Comparison of ENCODE assay signal across 21 cellular contexts in the genomic region with DNA sequence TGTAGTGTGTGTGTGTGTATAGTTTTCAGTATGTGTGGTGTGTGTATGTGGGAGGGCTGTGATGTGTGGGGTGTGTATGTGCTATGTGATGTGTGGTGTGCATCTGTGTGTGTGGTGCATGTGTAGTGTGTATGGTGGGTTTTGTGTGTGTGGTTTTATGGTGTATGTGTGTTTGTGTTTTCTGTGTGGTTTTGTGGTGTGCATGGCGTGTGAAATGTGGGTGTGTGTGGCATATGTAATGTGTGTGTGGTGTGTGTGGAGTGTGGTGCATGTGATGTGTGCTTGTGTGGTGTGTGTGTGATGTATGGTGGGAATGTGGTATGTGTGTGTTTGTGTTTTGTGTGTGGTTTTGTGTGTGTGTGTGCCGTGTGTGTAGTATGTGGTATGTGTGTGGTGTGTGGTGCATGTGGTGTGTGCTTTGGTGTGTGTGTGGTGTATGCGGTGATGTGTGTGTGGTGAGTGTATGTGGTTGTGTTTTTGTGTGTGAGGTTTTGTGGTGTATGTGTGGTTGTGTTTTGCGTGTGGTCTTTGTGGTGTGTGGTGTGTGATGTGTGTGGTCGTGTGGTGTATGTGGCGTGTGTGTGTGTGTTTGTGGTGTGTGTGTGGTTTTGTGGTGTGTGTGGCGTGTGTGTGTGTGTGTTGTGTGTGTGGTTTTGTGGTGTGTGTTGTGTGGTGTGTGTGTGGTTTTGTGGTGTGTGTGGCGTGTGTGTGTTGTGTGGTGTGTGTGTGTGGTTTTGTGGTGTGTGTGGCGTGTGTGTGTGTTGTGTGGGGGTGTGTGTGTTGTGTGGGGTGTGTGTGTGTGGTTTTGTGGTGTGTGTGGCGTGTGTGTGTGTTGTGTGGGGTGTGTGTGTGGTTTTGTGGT. TPM values are rescaled to one million over a fixed set of nuclear protein-coding genes. Genes with fewer than 3 reads are reported as not detected.
A peak's percentile ranks its signal among the peaks of the same experiment; 100 is the strongest.
DNase-seq lines count a peak whose midpoint lies in the region; ATAC-seq, FAIRE-seq and TF ChIP-seq lines count a peak whose summit lies in the region.
"Had no signal": no experiment of that assay in that cellular context is flagged by ENCODE, and none has a peak within 500 bp of the region (broad histone marks: within the 10 kb centered on the region; RNA-seq: fewer than 3 reads in every experiment).

No MANE protein-coding gene starts in this region.

- H2AK5ac ChIP-seq in H1 (ENCODE audit: low read depth, low read length): peak overlapping the region; percentile 83; the same call in 1 of the 2 replicates

- H3K36me3 ChIP-seq in GM12878 (ENCODE audit: control insufficient read depth in 2 of 2, insufficient read depth in 2 of 2, low read length in 1 of 2) (no peaks in the 10 kb centered on the region), H1 (ENCODE audit: control insufficient read depth in 2 of 4, insufficient read depth in 4 of 4, low read length in 3 of 4) (no peaks in the 10 kb centered on the region), spleen (no peaks in the 10 kb centered on the region)
- H3K36me3 ChIP-seq: BLaER1 treated with 17β-estradiol and CSF1 and Interleukin-3, amounts not matched to agents 10 nM and 100 nM; HAP-1 had no signal

- no peak for TF ChIP-seq EP300 in GM12878 (IDR thresholded peaks at IDR 0.05; ENCODE audit: borderline replicate concordance in 1 of 2, control insufficient read depth in 1 of 2, low read depth in 2 of 2, low read length in 2 of 2)
- no peak for TF ChIP-seq EP300 in H1 (IDR thresholded peaks at IDR 0.05; ENCODE audit: borderline replicate concordance in 1 of 2, low read depth in 2 of 2, low read length in 2 of 2)

- no peak overlapping the region for H3K14ac ChIP-seq in H1 (ENCODE audit: insufficient read length)

- in situ Hi-C loops in GM12878 (cut with MboI): no loop called here

- peaks cover 7% of the 10 kb centered on the region for H3K4me1 Mint-ChIP-seq in activated naive CD4-positive, alpha-beta T cell treated with anti-CD3 and anti-CD28 coated beads, Interleukin-2, amount 10 ng/mL, durations not matched to agents 7 days and 5 days

- no peak overlapping the region; the same call in 1 of the 2 replicates for H2BK15ac ChIP-seq in H1 (ENCODE audit: low read length)

- no peaks in the 10 kb centered on the region for H3K36me3 Mint-ChIP-seq in activated naive CD4-positive, alpha-beta T cell treated with anti-CD3 and anti-CD28 coated beads, Interleukin-2, amount 10 ng/mL, durations not matched to agents 7 days and 5 days
- H3K36me3 Mint-ChIP-seq: CD8-positive, alpha-beta T cell; IgD-negative memory B cell had no signal

- H4K5ac ChIP-seq in H1 (ENCODE audit: insufficient read length, low read depth, low read length): no peak overlapping the region

- H3K56ac ChIP-seq in H1 (replicated peaks; ENCODE audit: insufficient read length, low read depth, low read length): peak overlapping the region; percentile 99

- H3K4me3 Mint-ChIP-seq in activated naive CD4-positive, alpha-beta T cell treated with anti-CD3 and anti-CD28 coated beads, Interleukin-2, amount 10 ng/mL, durations not matched to agents 7 days and 5 days: no peak overlapping the region
- H3K4me3 Mint-ChIP-seq: B cell; CD8-positive, alpha-beta T cell; IgD-negative memory B cell had no signal

- H3K4ac ChIP-seq in H1 (replicated peaks; ENCODE audit: insufficient read length, low read depth, low read length): no peak overlapping the region

- no peak overlapping the region for H2BK120ac ChIP-seq in H1 (replicated peaks; ENCODE audit: low read depth, low read length)

- H3K4me1 ChIP-seq in GM12878 (ENCODE audit: control insufficient read depth, insufficient read depth, low read length) (no peaks in the 10 kb centered on the region), H1 (replicated peaks in 1 of 4; ENCODE audit: control insufficient read depth in 3 of 4, insufficient read depth in 4 of 4, low read length in 3 of 4) (no peaks in the 10 kb centered on the region), spleen (peaks cover 0 to 9% (median 6%) of the 10 kb centered on the region in 6 donors)
- H3K4me1 ChIP-seq: HAP-1 had no signal

- ATAC-seq in GM12878: no peak
- ATAC-seq: CD8-positive, alpha-beta T cell had no signal

- no peak overlapping the region for H2BK20ac ChIP-seq in H1 (ENCODE audit: low read length)

- H3K9me3 Mint-ChIP-seq in activated naive CD4-positive, alpha-beta T cell treated with anti-CD3 and anti-CD28 coated beads, Interleukin-2, amount 10 ng/mL, durations not matched to agents 7 days and 5 days: peaks cover 5% of the 10 kb centered on the region
- H3K9me3 Mint-ChIP-seq: CD8-positive, alpha-beta T cell had no signal

- no peaks in the 10 kb centered on the region for H4K20me1 ChIP-seq in GM12878 (ENCODE audit: control insufficient read depth, insufficient read depth)
- H4K20me1 ChIP-seq in H1 (replicated peaks in 1 of 2; ENCODE audit: control insufficient read depth in 1 of 2, insufficient read depth in 2 of 2, low read length in 2 of 2): peaks cover 0 to 10% of the 10 kb centered on the region in 2 experiments
- H4K20me1 ChIP-seq: BLaER1 treated with 17β-estradiol and CSF1 and Interleukin-3, amounts not matched to agents 10 nM and 100 nM had no signal

- 40% methylated on average over 7 of the region's 10 CpGs for WGBS in GM12878 (ENCODE audit: insufficient coverage, insufficient replicate concordance, low lambda C conversion rate, missing lambda C conversion rate)
- 91% methylated on average over 10 of the region's 10 CpGs; no CpG with 5 or more reads in 1 of the 2 experiments for WGBS in H1 (ENCODE audit: extremely low coverage in 1 of 2, insufficient coverage in 1 of 2, insufficient read length in 1 of 2, insufficient replicate concordance in 2 of 2, low coverage in 1 of 2, low lambda C conversion rate in 2 of 2, missing lambda C conversion rate in 1 of 2), 2 experiments
- 80 to 91% (median 83%) methylated on average over 10 of the region's 10 CpGs for WGBS in spleen, 5 donors

- H3K27me3 ChIP-seq in GM12878 (replicated peaks in 1 of 2; ENCODE audit: control insufficient read depth in 2 of 2, insufficient read depth in 2 of 2, low read length in 1 of 2) (no peaks in the 10 kb centered on the region), H1 (replicated peaks in 1 of 4; ENCODE audit: control insufficient read depth in 3 of 4, extremely low read depth in 1 of 4, insufficient read depth in 3 of 4, low read length in 3 of 4) (0 out of 7 replicates have a peak, but pooled peaks cover 0 to 2% (median 0%) of the 10 kb centered on the region in 4 experiments), spleen (replicated peaks in 1 of 7) (peaks cover 0 to 58% (median 0%) of the 10 kb centered on the region in 7 donors)

- no peak overlapping the region for H3K27ac Mint-ChIP-seq in activated naive CD4-positive, alpha-beta T cell treated with anti-CD3 and anti-CD28 coated beads, Interleukin-2, amount 10 ng/mL, durations not matched to agents 7 days and 5 days
- H3K27ac Mint-ChIP-seq: B cell; CD8-positive, alpha-beta T cell; IgD-negative memory B cell had no signal

- peaks cover 3% of the 10 kb centered on the region; the same call in 1 of the 2 replicates for H3K79me1 ChIP-seq in H1 (ENCODE audit: low read depth, low read length)

- H3K4me2 ChIP-seq in GM12878 (ENCODE audit: control insufficient read depth, insufficient read depth) (no peak overlapping the region), H1 (ENCODE audit: insufficient read depth in 1 of 2, low read depth in 2 of 2, low read length in 2 of 2) (no peak overlapping the region)
- H3K4me2 ChIP-seq: BLaER1 treated with 17β-estradiol and CSF1 and Interleukin-3, amounts not matched to agents 10 nM and 100 nM had no signal

- no peak for TF ChIP-seq RAD21 in GM12878 (IDR thresholded peaks at IDR 0.05; ENCODE audit: insufficient read depth, low read depth, low read length)
- no peak for TF ChIP-seq RAD21 in H1 (IDR thresholded peaks at IDR 0.05 in 1 of 2, conservative IDR thresholded peaks at IDR 0.05 in 1 of 2; ENCODE audit: low read depth in 2 of 2, low read length in 2 of 2)

- no peak overlapping the region for H3K18ac ChIP-seq in H1 (ENCODE audit: extremely low read depth, low read length)

- POLR2A ChIA-PET in GM12878 (lab: Charles Lee): no interaction called here
- POLR2A ChIA-PET in H1 (lab: Charles Lee; ENCODE audit: partially characterized antibody): no interaction called here

- H3K79me2 ChIP-seq in GM12878 (ENCODE audit: control insufficient read depth, insufficient read depth, low read length) (no peaks in the 10 kb centered on the region), H1 (ENCODE audit: control insufficient read depth in 1 of 2, insufficient read depth in 2 of 2, low read length in 2 of 2) (no peaks in the 10 kb centered on the region)

- intact Hi-C loops in GM12878 (cut with micrococcal nuclease; ENCODE audit: unreplicated experiment) (no loop called here), spleen (cut with DNase I; ENCODE audit: low total_unique reads) (loop anchor here (10.0 kb wide), 1 partner anchor 252 kb away; no protein-coding TSS in a partner anchor)

- no peak overlapping the region for H3K23ac ChIP-seq in H1 (ENCODE audit: insufficient read length)

- BruUV-seq in GM12878 (replicated peaks; lab: Mats Ljungman, UMichigan): no TSS peak

- H3K23me2 ChIP-seq in H1 (ENCODE audit: low read depth, low read length): peaks cover 12% of the 10 kb centered on the region; the same call in 1 of the 2 replicates

- CTCF ChIA-PET in GM12878 (lab: Yijun Ruan, JAX) (interaction anchor here (0.5 kb wide), 1 partner anchor 24 kb away, joined by 3 read pairs; no protein-coding TSS in a partner anchor), H1 (lab: Charles Lee; ENCODE audit: partially characterized antibody) (interaction anchor here (1.3 kb wide), 1 partner anchor 45 kb away, joined by 3 read pairs; no protein-coding TSS in a partner anchor)
- CTCF ChIA-PET in activated naive CD4-positive, alpha-beta T cell treated with anti-CD3 and anti-CD28 coated beads, Interleukin-2, amount 10 ng/mL, durations not matched to agents 7 days and 5 days (lab: Charles Lee): no interaction called here

- TF ChIP-seq CTCF in GM12878 (IDR thresholded peaks at IDR 0.05 in 2 of 3, conservative IDR thresholded peaks at IDR 0.05 in 1 of 3; ENCODE audit: control insufficient read depth in 2 of 3, extremely low read depth in 1 of 3, insufficient read depth in 1 of 3, low read depth in 3 of 3, low read length in 3 of 3) (no peak), H1 (IDR thresholded peaks at IDR 0.05; ENCODE audit: control extremely low read depth in 1 of 3, insufficient read depth in 1 of 3, low read depth in 1 of 3, low read length in 3 of 3) (no peak), spleen (IDR thresholded peaks at IDR 0.05 in 8 of 11, conservative IDR thresholded peaks at IDR 0.05 in 3 of 11) (no peak)

- H4K91ac ChIP-seq in H1 (replicated peaks; ENCODE audit: insufficient read length, low read length): peak overlapping the region; percentile 65

- peak; percentile 14 for DNase-seq in activated effector memory CD4-positive, alpha-beta T cell treated with anti-CD3 and anti-CD28 coated beads, Interleukin-2, amount 50 U/mL, for 16 hours
- no peak for DNase-seq in activated effector memory CD4-positive, alpha-beta T cell treated with Interleukin-2 at 50 U/mL for 16 hours
- no peak for DNase-seq in GM12878 (ENCODE audit: low read depth, low spot score)
- DNase-seq in H1 (ENCODE audit: low read depth in 1 of 2, low spot score in 2 of 2): no peak
- DNase-seq in spleen: peak; percentile 13
- DNase-seq in GM12892 (ENCODE audit: insufficient read length): no peak
- no peak for DNase-seq in activated naive CD4-positive, alpha-beta T cell treated with anti-CD3 and anti-CD28 coated beads, Interleukin-2, amount 10 ng/mL, durations not matched to agents 7 days and 5 days
- DNase-seq in Ammon's horn (ENCODE audit: low spot score): no peak
- DNase-seq: 8988T; Calu3; CD8-positive, alpha-beta T cell; DMS79 treated with DMSO at 0.1 percent for 48 hours; GF-D8; GOT3; KG1 had no signal

- peaks cover 26% of the 10 kb centered on the region for H3K27me3 Mint-ChIP-seq in activated naive CD4-positive, alpha-beta T cell treated with anti-CD3 and anti-CD28 coated beads, Interleukin-2, amount 10 ng/mL, durations not matched to agents 7 days and 5 days

- FAIRE-seq in GM12878 (lab: Jason Lieb, UNC) (no peak), H1 (lab: Jason Lieb, UNC) (no peak), GM12892 (lab: Jason Lieb, UNC) (no peak)
- FAIRE-seq: GM19239 had no signal

- H3K9ac ChIP-seq in GM12878 (ENCODE audit: control insufficient read depth, insufficient read depth, low read length) (no peak overlapping the region), H1 (replicated peaks in 1 of 4; ENCODE audit: extremely low read depth in 1 of 4, low read depth in 3 of 4, low read length in 3 of 4) (no peak overlapping the region)
- H3K9ac ChIP-seq: BLaER1 treated with 17β-estradiol and CSF1 and Interleukin-3, amounts not matched to agents 10 nM and 100 nM had no signal

- H3K4me3 ChIP-seq in GM12878 (no peak overlapping the region), H1 (ENCODE audit: extremely low read depth in 1 of 4, insufficient read depth in 2 of 4, low read depth in 3 of 4, low read length in 4 of 4) (no peak overlapping the region), spleen (no peak overlapping the region)
- H3K4me3 ChIP-seq: BLaER1 treated with 17β-estradiol and CSF1 and Interleukin-3, amounts not matched to agents 10 nM and 100 nM; HAP-1 had no signal

- RAD21 ChIA-PET in GM12878 (lab: Charles Lee; ENCODE audit: unreplicated experiment): interaction anchor here (1.3 kb wide), 1 partner anchor 140 kb away, joined by 8 read pairs; no protein-coding TSS in a partner anchor

- no peak overlapping the region for H4K8ac ChIP-seq in H1 (ENCODE audit: extremely low read depth, insufficient read depth, low read length)

- H3K9me3 ChIP-seq in GM12878 (replicated peaks; ENCODE audit: control insufficient read depth, insufficient read depth, low read length) (no peaks in the 10 kb centered on the region; the same call in 2 of the 3 replicates), H1 (ENCODE audit: insufficient read depth in 2 of 2, low read depth in 1 of 2, low read length in 1 of 2) (peaks cover 14 to 17% of the 10 kb centered on the region in 2 experiments), spleen (no peaks in the 10 kb centered on the region)

- H3K27ac ChIP-seq in GM12878 (ENCODE audit: control insufficient read depth, insufficient read depth) (no peak overlapping the region), H1 (ENCODE audit: low read depth, low read length) (no peak overlapping the region), spleen (no peak overlapping the region)
- H3K27ac ChIP-seq: BLaER1 treated with 17β-estradiol and CSF1 and Interleukin-3, amounts not matched to agents 10 nM and 100 nM; HL-60 had no signal

- no peak overlapping the region for H2BK12ac ChIP-seq in H1 (ENCODE audit: low read depth, low read length)

- H2BK5ac ChIP-seq in H1 (ENCODE audit: low read depth, low read length): no peak overlapping the region

- SMC1A ChIA-PET in GM12878 (lab: Charles Lee; ENCODE audit: uncharacterized antibody, unreplicated experiment): no interaction called here

- H2AFZ ChIP-seq in GM12878 (ENCODE audit: control insufficient read depth, low read depth, low read length) (no peak overlapping the region), H1 (ENCODE audit: low read length) (no peak overlapping the region)

- TF ChIP-seq POLR2A in GM12878 (IDR thresholded peaks at IDR 0.05; ENCODE audit: low read depth, low read length): no peak
- no peak for TF ChIP-seq POLR2A in H1 (IDR thresholded peaks at IDR 0.05; ENCODE audit: control extremely low read depth in 1 of 2, low read depth in 2 of 2, low read length in 2 of 2)
- TF ChIP-seq POLR2A in spleen (IDR thresholded peaks at IDR 0.05): no peak
- TF ChIP-seq POLR2A in GM12892 (IDR thresholded peaks at IDR 0.05; ENCODE audit: low read depth, low read length): no peak

RNA-seq across cellular contexts. Expression of a gene that starts 18.0 kb away (rescaled TPM):
- 64.7 and 70.5 TPM in 2 replicates for total RNA-seq in GM12878 (2013; cell fraction: nucleolus; rRNA removed)
- 22.3 and 24.6 TPM in 2 replicates for total RNA-seq in GM12878 (2014; rRNA removed)
- 21.1 and 23.8 TPM in 2 replicates for total RNA-seq in GM12878 (2014; rRNA removed; fragmentation: Illumina TruSeq; extraction: Trizol)
- total RNA-seq in GM12878 (2021): 23.3 and 23.5 TPM in 2 replicates
- polyA plus RNA-seq in GM12878 (2011; ENCODE audit: low read depth): 8.8 TPM
- 39.2 and 41.9 TPM in 2 replicates for polyA plus RNA-seq in GM12878 (2011; rRNA removed)
- 33.2 and 37.5 TPM in 2 replicates for polyA plus RNA-seq in GM12878 (2011; cell fraction: cytosol; rRNA removed)
- 45.5 and 46.6 TPM in 2 replicates for polyA plus RNA-seq in GM12878 (2011; cell fraction: nucleus; rRNA removed)
- 17.7 and 23.3 TPM in 2 replicates for polyA plus RNA-seq in GM12878 (2012)
- polyA plus RNA-seq in GM12878 (2014; fragmentation: Illumina TruSeq; extraction: Trizol): 18.1 and 20.0 TPM in 2 replicates
- 1 to 10 TPM; 2.8 to 3.6 TPM for polyA plus RNA-seq in GM12878 (2014; fragmentation: Nextera tagmentation; extraction: Ambion mirVana)
- 28.8 and 29.7 TPM in 2 replicates for polyA plus RNA-seq in GM12878 (2014; rRNA removed)
- polyA plus RNA-seq in GM12878 (2016; fragmentation: Nextera tagmentation; extraction: Ambion mirVana): 10 to 100 TPM in 1 of 2 experiments, 1 to 10 TPM in 1; 4.6 to 21.2 TPM
- 38.9 and 40.3 TPM in 2 replicates for polyA minus RNA-seq in GM12878 (2011; rRNA and poly(A)+ RNA removed)
- polyA minus RNA-seq in GM12878 (2011; cell fraction: cytosol; rRNA and poly(A)+ RNA removed): 13.1 and 15.6 TPM in 2 replicates
- polyA minus RNA-seq in GM12878 (2011; cell fraction: nucleus; rRNA and poly(A)+ RNA removed): 20.1 and 31.6 TPM in 2 replicates
- total RNA-seq in H1 (2021; fragmentation: NEBNext Ultra II Directional; extraction: Animal tissue kit (Norgen Biotek cat#: 25700)): 32.8 and 34.1 TPM in 2 replicates
- 22.8 and 25.4 TPM in 2 replicates for polyA plus RNA-seq in H1 (2011; rRNA removed)
- 27.9 TPM for polyA plus RNA-seq in H1 (2011; cell fraction: cytosol; rRNA removed)
- 48.3 TPM for polyA plus RNA-seq in H1 (2011; cell fraction: nucleus; rRNA removed)
- polyA plus RNA-seq in H1 (2012, experiment 1 of 2): 23.0 to 27.3 TPM (median 25.8 TPM) in 4 replicates
- polyA plus RNA-seq in H1 (2012, experiment 2 of 2): 17.9 TPM
- 25.0 TPM for polyA plus RNA-seq in H1 (2013, experiment 1 of 2)
- 25.3 TPM for polyA plus RNA-seq in H1 (2013, experiment 2 of 2)
- 38.8 and 40.7 TPM in 2 replicates for polyA minus RNA-seq in H1 (2011; rRNA and poly(A)+ RNA removed)
- polyA minus RNA-seq in H1 (2011; cell fraction: cytosol; rRNA and poly(A)+ RNA removed): 18.9 TPM
- 42.4 TPM for polyA minus RNA-seq in H1 (2011; cell fraction: nucleus; rRNA and poly(A)+ RNA removed)
- 10 to 100 TPM; 28.0 to 41.2 (median 35.3) TPM for total RNA-seq in spleen
- polyA plus RNA-seq in spleen: 10 to 100 TPM; 15.6 to 21.0 (median 17.3) TPM
- polyA plus RNA-seq in GM12892 (2012; ENCODE audit: missing spikeins): 24.1 TPM

Comparison
In these comparisons a context has a peak if more than half of its experiments do, and no peak if none do; other contexts are left out.
1. DNase-seq: peak in activated effector memory CD4-positive, alpha-beta T cell treated with anti-CD3 and anti-CD28 coated beads, Interleukin-2, amount 50 U/mL, for 16 hours (single experiment) and spleen (single experiment); none in activated effector memory CD4-positive, alpha-beta T cell treated with Interleukin-2 at 50 U/mL for 16 hours (single experiment), GM12878 (single experiment), H1 (0 of 2), GM12892 (single experiment), activated naive CD4-positive, alpha-beta T cell treated with anti-CD3 and anti-CD28 coated beads, Interleukin-2, amount 10 ng/mL, durations not matched to agents 7 days and 5 days (single experiment) and Ammon's horn (single experiment).